8 cellular contexts compared by ENCODE assay signal in the genomic region with DNA sequence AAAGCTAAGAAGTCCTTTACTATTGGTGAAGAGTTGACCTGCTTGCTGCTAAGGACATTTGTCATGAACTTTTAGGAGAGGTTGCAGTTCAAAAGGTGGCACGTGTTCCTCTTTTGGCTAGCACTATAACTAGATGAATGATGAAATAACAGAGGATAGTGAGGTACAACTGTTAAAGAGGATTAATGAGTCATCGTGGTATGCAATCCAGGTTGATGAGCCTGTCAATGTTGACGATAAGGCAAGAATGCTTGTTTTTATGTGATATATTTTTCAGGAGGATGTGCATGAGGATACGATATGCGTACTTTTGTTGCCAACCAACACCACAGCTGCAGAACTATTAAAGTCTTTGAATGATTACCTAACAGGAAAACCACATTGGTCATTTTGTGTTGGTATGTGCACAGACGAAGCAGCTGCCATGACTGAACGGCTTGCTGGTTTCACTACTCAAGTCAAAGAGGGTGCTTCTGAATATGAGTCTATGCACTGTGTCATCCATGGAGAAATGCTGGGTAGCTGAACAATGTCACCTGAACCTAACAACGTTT. TPM values are rescaled to one million over a fixed set of nuclear protein-coding genes. Genes with fewer than 3 reads are reported as not detected.
DNase-seq lines count a peak whose midpoint lies in the region; ATAC-seq and TF ChIP-seq lines count a peak whose summit lies in the region.

No MANE protein-coding gene starts in this region.

- DNase-seq in DMS79 (lab: John Stamatoyannopoulos, UW) (peak; percentile 10), T-helper 1 cell (peak in 4 of 5 donors; percentile 20 to 96 (median 28)), epithelial cell of proximal tubule (ENCODE audit: low read depth) (peak; percentile 93), transverse colon (peak; percentile 33), epidermal melanocyte (ENCODE audit: insufficient read length, low spot score) (no peak), NCI-H128 (lab: John Stamatoyannopoulos, UW; ENCODE audit: unreplicated experiment) (no peak)

- no peaks in the 10 kb centered on the region for H3K27me3 ChIP-seq in transverse colon

- ATAC-seq in GM19452 (IDR thresholded peaks at IDR 0.05; ENCODE audit: unreplicated experiment) (peak; percentile 97), HG03457 (IDR thresholded peaks at IDR 0.05; ENCODE audit: unreplicated experiment) (peak; percentile 99)

- H3K27ac ChIP-seq in transverse colon, result peak overlapping the region in 3 of 4 donors; percentile 24 to 47 (median 46)

- TF ChIP-seq EP300 in transverse colon (IDR thresholded peaks at IDR 0.05; ENCODE audit: low read depth), result no peak

- TF ChIP-seq POLR2A in transverse colon (IDR thresholded peaks at IDR 0.05), result no peak

- no peaks in the 10 kb centered on the region for H3K36me3 ChIP-seq in transverse colon

- no peak overlapping the region for H3K4me3 ChIP-seq in epithelial cell of proximal tubule (ENCODE audit: low read depth, low read length)
- H3K4me3 ChIP-seq in transverse colon, result no peak overlapping the region

- 56 to 60% methylated on average over 7 to 8 of the region's 8 CpGs for WGBS in transverse colon (ENCODE audit: low coverage in 1 of 2), 2 donors

- in situ Hi-C loops in transverse colon (cut with MboI; ENCODE audit: low pct_ligation_motif_present in 1 of 4, low pct_unique_long_range_greater_than_20kb in 1 of 4, low sequenced_read_pairs in 3 of 4), result no loop called here

- TF ChIP-seq CTCF in epithelial cell of proximal tubule (conservative IDR thresholded peaks at IDR 0.05; ENCODE audit: low read depth, low read length) (no peak), transverse colon (IDR thresholded peaks at IDR 0.05) (no peak)

- no peaks in the 10 kb centered on the region for H3K4me1 ChIP-seq in transverse colon

- no peaks in the 10 kb centered on the region for H3K9me3 ChIP-seq in transverse colon

- intact Hi-C loops in transverse colon (cut with DNase I; ENCODE audit: low total_unique reads), result no loop called here

RNA-seq across cellular contexts. Expression of a gene that starts 10.6 kb away (rescaled TPM):
- total RNA-seq in epithelial cell of proximal tubule, result 5.2 and 5.7 TPM in 2 replicates
- 1 to 10 TPM; 1.9 to 9.7 (median 4.0) TPM for total RNA-seq in transverse colon

RNA-seq across cellular contexts. Expression of a gene that starts 24.5 kb away (rescaled TPM):
- not detected in 2 replicates for total RNA-seq in epithelial cell of proximal tubule
- 1 to 10 TPM in 2 of 4 donors, under 1 TPM in 2; 0.37 to 2.4 (median 0.85) TPM for total RNA-seq in transverse colon

Comparison
In these comparisons a context has a peak if more than half of its experiments do, and no peak if none do; other contexts are left out.
1. DNase-seq: peak in DMS79 (single experiment), T-helper 1 cell (4 of 5), epithelial cell of proximal tubule (single experiment) and transverse colon (single experiment); none in epidermal melanocyte (single experiment) and NCI-H128 (single experiment).